In the genomic region with DNA sequence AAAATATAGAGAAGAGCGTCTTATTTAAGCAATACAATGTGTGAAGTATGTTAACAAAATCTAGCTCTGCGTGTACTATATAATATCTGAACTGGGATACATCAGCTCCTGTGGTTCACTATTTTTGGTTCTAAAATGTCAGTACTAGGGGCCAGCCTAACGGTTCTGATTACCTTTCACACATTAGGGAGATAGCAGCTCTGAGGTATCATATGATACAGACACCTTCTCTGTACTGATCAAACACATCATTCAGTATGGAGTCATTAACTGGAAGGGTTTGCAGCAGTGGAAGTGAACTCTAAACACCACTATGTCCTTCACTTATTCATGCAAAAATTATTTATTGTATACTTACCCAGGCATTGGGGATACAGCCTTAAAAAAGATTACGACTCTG, we compare ENCODE assay signal across 1 cellular context.
TF ChIP-seq lines count a peak whose summit lies in the region.

No MANE protein-coding gene starts in this region.

TF ChIP-seq in GM12878, 131 proteins besides CTCF, POLR2A, EP300 and RAD21 (continued from another document):
- TF ChIP-seq ZNF592 (IDR thresholded peaks at IDR 0.05) (no peak), SREBF2 (IDR thresholded peaks at IDR 0.05; ENCODE audit: low read length) (no peak), E2F8 (IDR thresholded peaks at IDR 0.05; ENCODE audit: low read depth, partially characterized antibody) (no peak), CHD2 (IDR thresholded peaks at IDR 0.05; ENCODE audit: borderline replicate concordance, low read depth, low read length) (no peak), RELA (IDR thresholded peaks at IDR 0.05; ENCODE audit: borderline replicate concordance, partially characterized antibody) (no peak), ZBTB33 (IDR thresholded peaks at IDR 0.05) (no peak), PML (IDR thresholded peaks at IDR 0.05; ENCODE audit: low read length) (no peak), RAD51 (IDR thresholded peaks at IDR 0.05) (no peak), IRF3 (IDR thresholded peaks at IDR 0.05) (no peak), EGR1 (IDR thresholded peaks at IDR 0.05; ENCODE audit: borderline replicate concordance in 1 of 2, low read depth in 2 of 2, low read length in 2 of 2) (no peak), NR2C1 (IDR thresholded peaks at IDR 0.05) (no peak), PAX5 (IDR thresholded peaks at IDR 0.05; ENCODE audit: borderline replicate concordance, low read depth, low read length) (no peak), POLR2AphosphoS2 (IDR thresholded peaks at IDR 0.05; ENCODE audit: low read depth, low read length) (no peak), CEBPB (IDR thresholded peaks at IDR 0.05; ENCODE audit: borderline replicate concordance in 1 of 2, low read depth in 2 of 2, low read length in 2 of 2) (no peak), SUZ12 (IDR thresholded peaks at IDR 0.05; ENCODE audit: unreplicated experiment) (no peak), TARDBP (IDR thresholded peaks at IDR 0.05; ENCODE audit: borderline replicate concordance) (no peak), HDAC2 (IDR thresholded peaks at IDR 0.05) (no peak)
- TF ChIP-seq, protein P1, sequence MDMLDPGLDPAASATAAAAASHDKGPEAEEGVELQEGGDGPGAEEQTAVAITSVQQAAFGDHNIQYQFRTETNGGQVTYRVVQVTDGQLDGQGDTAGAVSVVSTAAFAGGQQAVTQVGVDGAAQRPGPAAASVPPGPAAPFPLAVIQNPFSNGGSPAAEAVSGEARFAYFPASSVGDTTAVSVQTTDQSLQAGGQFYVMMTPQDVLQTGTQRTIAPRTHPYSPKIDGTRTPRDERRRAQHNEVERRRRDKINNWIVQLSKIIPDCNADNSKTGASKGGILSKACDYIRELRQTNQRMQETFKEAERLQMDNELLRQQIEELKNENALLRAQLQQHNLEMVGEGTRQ (IDR thresholded peaks at IDR 0.05; ENCODE audit: borderline replicate concordance, low read depth, low read length), result no peak
